17 cellular contexts compared by ENCODE assay signal in genomic region chr6:37486440-37486839, GRCh38.
"Had no signal": no experiment of that assay in that cellular context is flagged by ENCODE, and none has a peak within 500 bp of the region (broad histone marks: within the 10 kb centered on the region; RNA-seq: fewer than 3 reads in every experiment).

No MANE protein-coding gene starts in this region.

- H3K4me1 ChIP-seq: uterus had no signal

- H3K9me3 ChIP-seq: left ventricle myocardium inferior, tibial nerve, uterus had no signal

- DNase-seq: activated CD4-positive, alpha-beta T cell treated with anti-CD3 and anti-CD28 coated beads for 4 hours; activated CD8-positive, alpha-beta T cell treated with anti-CD3 and anti-CD28 coated beads for 36 hours; activated naive CD8-positive, alpha-beta T cell treated with anti-CD3 and anti-CD28 coated beads for 36 hours; anterior cingulate cortex; cerebellar nuclear complex; effector CD8-positive, alpha-beta T cell; foreskin fibroblast; left ventricle myocardium inferior; mesenchymal stem cell; stimulated activated CD4-positive, alpha-beta T cell treated with anti-CD3 and anti-CD28 coated beads, Interleukin-12 subunit alpha, Interleukin-12 subunit beta, amount 100 ng/mL, for 4 hours; stimulated activated CD4-positive, alpha-beta T cell treated with anti-CD3 and anti-CD28 coated beads, Interleukin-2, amount 100 ng/mL, for 24 hours; substantia nigra; T-helper 2 cell; uterus had no signal

- ATAC-seq: activated CD8-positive, alpha-beta T cell treated with anti-CD3 and anti-CD28 coated beads for 36 hours had no signal

- H3K9me3 Mint-ChIP-seq: activated CD8-positive, alpha-beta T cell treated with anti-CD3 and anti-CD28 coated beads for 36 hours; activated naive CD8-positive, alpha-beta T cell treated with anti-CD3 and anti-CD28 coated beads for 36 hours; activated T-helper 2 cell treated with anti-CD3 and anti-CD28 coated beads, Interferon-gamma antibody, Interleukin-2, Interleukin-4, amounts not matched to agents 10 μg/mL and 5 μg/mL and 100 μg/mL, durations not matched to agents 14 hours and 24 hours and 36 hours had no signal

- H3K27ac ChIP-seq: left ventricle myocardium inferior, parathyroid adenoma, tibial nerve, uterus had no signal

- H3K27me3 Mint-ChIP-seq: activated CD8-positive, alpha-beta T cell treated with anti-CD3 and anti-CD28 coated beads for 36 hours; activated naive CD8-positive, alpha-beta T cell treated with anti-CD3 and anti-CD28 coated beads for 36 hours had no signal

- H3K27ac Mint-ChIP-seq: activated T-helper 2 cell treated with anti-CD3 and anti-CD28 coated beads, Interferon-gamma antibody, Interleukin-2, Interleukin-4, amounts not matched to agents 10 μg/mL and 5 μg/mL and 100 μg/mL, durations not matched to agents 14 hours and 24 hours and 36 hours had no signal

- H3K27me3 ChIP-seq: tibial nerve, uterus had no signal

- H3K4me3 Mint-ChIP-seq: activated CD8-positive, alpha-beta T cell treated with anti-CD3 and anti-CD28 coated beads for 36 hours; activated naive CD8-positive, alpha-beta T cell treated with anti-CD3 and anti-CD28 coated beads for 36 hours had no signal

- H3K36me3 ChIP-seq: uterus had no signal

- H3K4me3 ChIP-seq: left ventricle myocardium inferior, tibial nerve, uterus had no signal
